In genomic region chr1:231422798-231423309, GRCh38 we compare ENCODE assay signal across 8 cellular contexts. TPM values are rescaled to one million over a fixed set of nuclear protein-coding genes. Genes with fewer than 3 reads are reported as not detected.
A peak's percentile ranks its signal among the peaks of the same experiment; 100 is the strongest.
DNase-seq lines count a peak whose midpoint lies in the region; ATAC-seq, FAIRE-seq and TF ChIP-seq lines count a peak whose summit lies in the region.

No MANE protein-coding gene starts in this region.

- peak overlapping the region; percentile 67 for H3K27ac ChIP-seq in GM23248
- H3K27ac ChIP-seq in VCaP, result peak overlapping the region; percentile 95
- peak overlapping the region; percentile 95 to 98 (median 97) for H3K27ac ChIP-seq in gastroesophageal sphincter
- H3K27ac ChIP-seq in skeletal muscle tissue (ENCODE audit: low read depth, low read length), result peak overlapping the region; percentile 94

- no peaks in the 10 kb centered on the region for H3K9me3 ChIP-seq in GM23248 (ENCODE audit: low read depth)
- no peaks in the 10 kb centered on the region for H3K9me3 ChIP-seq in gastroesophageal sphincter
- H3K9me3 ChIP-seq in skeletal muscle tissue (ENCODE audit: control insufficient read depth in 3 of 3, low read length in 3 of 3), result no peaks in the 10 kb centered on the region

- peaks cover 34% of the 10 kb centered on the region for H3K79me2 ChIP-seq in GM23248 (ENCODE audit: insufficient read depth)

- ATAC-seq in gastroesophageal sphincter (no peak), HG02970 (IDR thresholded peaks at IDR 0.05; ENCODE audit: low FRiP score, unreplicated experiment) (no peak)

- peaks cover 26% of the 10 kb centered on the region for H4K20me1 ChIP-seq in GM23248 (ENCODE audit: insufficient read depth)

- peak overlapping the region; percentile 78 for H2AFZ ChIP-seq in GM23248

- TF ChIP-seq POLR2A in gastroesophageal sphincter (IDR thresholded peaks at IDR 0.05), result no peak

- FAIRE-seq in frontal cortex (lab: Jason Lieb, UNC), result no peak

- H3K36me3 ChIP-seq in GM23248 (ENCODE audit: low read depth) (no peaks in the 10 kb centered on the region), gastroesophageal sphincter (no peaks in the 10 kb centered on the region), skeletal muscle tissue (ENCODE audit: control insufficient read depth in 3 of 3, insufficient read depth in 3 of 3, low read length in 3 of 3) (peaks cover 3 to 6% (median 5%) of the 10 kb centered on the region in 3 donors)

- peak overlapping the region; percentile 75 for H3K4me2 ChIP-seq in GM23248 (ENCODE audit: unreplicated experiment)

- H3K9ac ChIP-seq in GM23248 (peak overlapping the region; percentile 59), skeletal muscle tissue (ENCODE audit: low read depth in 1 of 3, low read length in 3 of 3) (peak overlapping the region; percentile 83 to 95 (median 92))

- H3F3A ChIP-seq in GM23248 (ENCODE audit: insufficient read depth), result peaks cover 18% of the 10 kb centered on the region; the same call in 1 of the 2 replicates

- H3K27me3 ChIP-seq in GM23248 (replicated peaks; ENCODE audit: insufficient read depth), result no peaks in the 10 kb centered on the region
- no peaks in the 10 kb centered on the region for H3K27me3 ChIP-seq in gastroesophageal sphincter
- H3K27me3 ChIP-seq in skeletal muscle tissue (ENCODE audit: control insufficient read depth in 3 of 3, insufficient read depth in 3 of 3, low read length in 3 of 3), result no peaks in the 10 kb centered on the region

- no peaks in the 10 kb centered on the region for H3K9me2 ChIP-seq in GM23248 (ENCODE audit: insufficient read depth)

- TF ChIP-seq CTCF in VCaP (conservative IDR thresholded peaks at IDR 0.05) (peak; percentile 9; the same call in 1 of the 2 replicates), gastroesophageal sphincter (IDR thresholded peaks at IDR 0.05) (no peak)

- H3K4me3 ChIP-seq in GM23248 (peak overlapping the region; percentile 87), gastroesophageal sphincter (peak overlapping the region; percentile 66 to 80), skeletal muscle tissue (ENCODE audit: low read length in 3 of 3) (peak overlapping the region; percentile 75 to 83 (median 78))

- WGBS in GM23248 (ENCODE audit: low coverage in 1 of 2, low lambda C conversion rate in 2 of 2, missing lambda C conversion rate in 2 of 2), 2 experiments, result 48 to 49% methylated on average over 8 of the region's 8 CpGs
- 10 to 28% methylated on average over 8 of the region's 8 CpGs for WGBS in gastroesophageal sphincter (ENCODE audit: low coverage in 1 of 2), 2 donors

- TF ChIP-seq EP300 in gastroesophageal sphincter (IDR thresholded peaks at IDR 0.05), result no peak

- in situ Hi-C loops in GM23248 (cut with MboI), result no loop called here

- DNase-seq in GM23248, result no peak
- DNase-seq in medulla oblongata (ENCODE audit: extremely low spot score), result no peak
- DNase-seq in frontal cortex (ENCODE audit: low spot score in 2 of 2), result no peak
- DNase-seq in hepatic stellate cell (ENCODE audit: low spot score), result no peak

- H3K4me1 ChIP-seq in GM23248 (ENCODE audit: insufficient read depth) (peaks cover 17% of the 10 kb centered on the region), gastroesophageal sphincter (peaks cover 0 to 39% (median 11%) of the 10 kb centered on the region in 3 donors), skeletal muscle tissue (ENCODE audit: control insufficient read depth in 3 of 3, insufficient read depth in 3 of 3, low read length in 3 of 3) (peaks cover 22 to 28% (median 24%) of the 10 kb centered on the region in 3 donors)

RNA-seq across cellular contexts. Expression of gene EGLN1, which starts 0.8 kb away (rescaled TPM):
- 45.4 and 51.8 TPM in 2 replicates for total RNA-seq in GM23248 (2014; rRNA removed; shearing (Covaris generic))
- 17.6 and 17.7 TPM in 2 replicates for polyA plus RNA-seq in GM23248 (2016; fragmentation: Nextera tagmentation; extraction: Ambion mirVana)
- total RNA-seq in gastroesophageal sphincter (10 to 100 TPM; 42.5 to 67.5 (median 56.7) TPM), skeletal muscle tissue (55.3 TPM), frontal cortex (91.3 TPM)
